1 cellular context compared by ENCODE assay signal in the genomic region with DNA sequence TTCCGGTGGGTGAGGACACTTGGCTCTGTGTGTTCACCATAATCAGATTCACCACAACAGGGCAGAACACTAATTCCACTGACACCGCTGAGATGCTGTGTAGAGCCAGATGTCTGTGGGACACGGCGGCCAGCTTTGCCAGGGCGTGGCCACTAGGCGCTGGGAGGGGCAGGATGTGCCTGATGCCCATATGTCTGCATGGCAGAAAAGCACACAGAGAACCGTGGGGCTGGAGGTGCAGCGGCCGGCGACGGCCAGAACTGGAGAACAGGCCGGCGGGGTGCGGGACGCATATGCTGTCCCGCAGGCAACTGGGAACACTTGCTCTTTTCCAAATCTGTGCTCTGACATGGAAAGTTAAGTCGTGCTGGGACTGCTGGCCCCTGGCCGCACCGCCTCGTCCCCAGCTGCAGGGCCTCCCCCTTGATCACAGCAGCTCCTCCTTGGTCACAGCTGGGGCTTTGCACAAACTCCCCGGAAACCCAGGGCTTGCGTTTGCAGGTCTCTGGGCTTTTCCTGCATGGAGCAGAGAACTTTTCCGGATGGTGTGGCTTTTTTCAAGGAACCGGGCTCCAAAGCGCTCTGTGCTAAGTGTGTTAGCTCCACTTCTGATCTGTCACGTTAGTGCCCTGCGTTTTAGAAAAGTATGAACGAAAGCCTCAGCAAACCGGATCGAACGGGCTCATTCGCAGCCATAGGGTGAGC.
TF ChIP-seq lines count a peak whose summit lies in the region.

No MANE protein-coding gene starts in this region.

TF ChIP-seq in endothelial cell of umbilical vein, 7 proteins besides CTCF, POLR2A, EP300 and RAD21:
- TF ChIP-seq JUN (IDR thresholded peaks at IDR 0.05; ENCODE audit: borderline replicate concordance, insufficient read depth, insufficient read length, low read depth) (no peak), FOS (IDR thresholded peaks at IDR 0.05; ENCODE audit: borderline replicate concordance, insufficient read depth, low read length) (no peak), EZH2 (IDR thresholded peaks at IDR 0.05; ENCODE audit: borderline replicate concordance, low read depth, low read length, severe bottlenecking) (no peak), GATA2 (IDR thresholded peaks at IDR 0.05; ENCODE audit: insufficient read depth, insufficient read length, low read depth, low read length) (no peak), MYC (IDR thresholded peaks at IDR 0.05; ENCODE audit: low read depth, low read length) (no peak), POLR2AphosphoS5 (IDR thresholded peaks at IDR 0.05; ENCODE audit: insufficient read depth, low read depth, low read length) (no peak)
- TF ChIP-seq, protein P1, sequence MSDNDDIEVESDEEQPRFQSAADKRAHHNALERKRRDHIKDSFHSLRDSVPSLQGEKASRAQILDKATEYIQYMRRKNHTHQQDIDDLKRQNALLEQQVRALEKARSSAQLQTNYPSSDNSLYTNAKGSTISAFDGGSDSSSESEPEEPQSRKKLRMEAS (IDR thresholded peaks at IDR 0.05; ENCODE audit: insufficient read depth, insufficient read length), result no peak
